In the genomic region with DNA sequence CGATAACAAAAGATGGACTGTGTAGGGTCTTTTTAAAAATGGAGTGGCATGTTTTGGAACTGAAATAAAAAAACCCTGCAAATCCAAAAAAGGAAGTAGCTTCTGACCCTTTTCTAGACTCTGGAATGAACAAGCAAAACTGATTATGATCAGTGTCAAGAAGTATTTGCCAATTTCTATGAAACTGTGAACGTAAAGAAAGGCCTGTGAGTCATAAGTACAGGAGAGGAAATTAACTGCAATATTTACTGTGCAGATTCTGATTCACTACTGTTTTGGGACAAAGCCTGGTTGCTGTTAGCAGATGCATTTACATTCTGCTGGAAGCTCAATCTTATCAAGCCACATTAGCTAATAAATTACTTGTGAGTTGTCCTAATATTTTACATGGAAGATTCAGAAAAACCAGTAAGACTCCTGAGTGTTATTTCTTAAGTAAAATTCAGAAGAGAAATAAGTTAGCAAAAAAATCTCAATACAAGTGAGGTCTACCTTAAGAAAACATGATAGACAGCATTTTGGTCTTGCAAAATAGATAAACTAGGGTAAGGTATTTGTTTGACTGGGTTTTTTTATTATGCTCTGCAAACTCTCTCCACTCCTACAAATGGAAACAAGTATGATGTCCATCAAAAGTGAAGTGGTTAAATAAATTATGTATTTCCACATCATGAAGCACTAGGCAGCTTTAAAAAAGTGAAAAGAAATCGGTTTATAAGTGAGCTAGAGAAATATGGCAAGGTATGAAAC, we compare ENCODE assay signal across 8 cellular contexts.
DNase-seq lines count a peak whose midpoint lies in the region; ATAC-seq and TF ChIP-seq lines count a peak whose summit lies in the region.

No MANE protein-coding gene starts in this region.

- peaks cover 12% of the 10 kb centered on the region for H3K36me3 Mint-ChIP-seq in activated naive CD4-positive, alpha-beta T cell treated with anti-CD3 and anti-CD28 coated beads, Interleukin-2, amount 10 ng/mL, durations not matched to agents 7 days and 5 days
- H3K36me3 Mint-ChIP-seq in activated T-helper 1 cell treated with anti-CD3 and anti-CD28 coated beads, Interleukin-12 subunit alpha, Interleukin-12 subunit beta, Interleukin-2, Interleukin-4 antibody, amounts not matched to agents 30 ng/mL and 10 ng/mL and 1 ng/mL, durations not matched to agents 14 hours and 24 hours and 36 hours (ENCODE audit: low read depth) = peaks cover 21% of the 10 kb centered on the region

- intact Hi-C loops in activated T-helper 1 cell treated with anti-CD3 and anti-CD28 coated beads, Interleukin-12 subunit alpha, Interleukin-12 subunit beta, Interleukin-2, Interleukin-4 antibody, amounts not matched to agents 30 ng/mL and 10 ng/mL and 1 ng/mL, durations not matched to agents 14 hours and 24 hours and 36 hours (cut with micrococcal nuclease) = loop anchor here (1.0 to 5.0 kb wide), 7 partner anchors 8 to 115 kb away; no protein-coding TSS in a partner anchor
- intact Hi-C loops in lower lobe of right lung (cut with DNase I) = no loop called here

- peaks cover 46% of the 10 kb centered on the region for H3K4me1 Mint-ChIP-seq in activated naive CD4-positive, alpha-beta T cell treated with anti-CD3 and anti-CD28 coated beads, Interleukin-2, amount 10 ng/mL, durations not matched to agents 7 days and 5 days
- H3K4me1 Mint-ChIP-seq in activated T-helper 1 cell treated with anti-CD3 and anti-CD28 coated beads, Interleukin-12 subunit alpha, Interleukin-12 subunit beta, Interleukin-2, Interleukin-4 antibody, amounts not matched to agents 30 ng/mL and 10 ng/mL and 1 ng/mL, durations not matched to agents 14 hours and 24 hours and 36 hours (ENCODE audit: low read depth) = peaks cover 57% of the 10 kb centered on the region

- no peak overlapping the region for H3K4me3 ChIP-seq in lower lobe of right lung

- TF ChIP-seq CTCF in lower lobe of right lung (IDR thresholded peaks at IDR 0.05) = no peak

- no peaks in the 10 kb centered on the region for H3K27me3 ChIP-seq in lower lobe of right lung (ENCODE audit: low read depth)

- no peak for DNase-seq in activated naive CD4-positive, alpha-beta T cell treated with anti-CD3 and anti-CD28 coated beads, Interleukin-2, amount 10 ng/mL, durations not matched to agents 7 days and 5 days
- DNase-seq in activated naive CD4-positive, alpha-beta T cell (lab: John Stamatoyannopoulos, UW) = no peak
- no peak for DNase-seq in activated T-helper 1 cell treated with anti-CD3 and anti-CD28 coated beads, Interleukin-12 subunit alpha, Interleukin-12 subunit beta, Interleukin-2, Interleukin-4 antibody, amounts not matched to agents 30 ng/mL and 10 ng/mL and 1 ng/mL, durations not matched to agents 14 hours and 24 hours and 36 hours (ENCODE audit: low spot score)
- DNase-seq in lower lobe of right lung (no peak), DMS114 treated with DMSO at 0.1 percent for 48 hours (lab: John Stamatoyannopoulos, UW; ENCODE audit: unreplicated experiment) (no peak), NCI-H2029 treated with DMSO at 0.1 percent for 48 hours (lab: John Stamatoyannopoulos, UW) (no peak), DMS 273 (lab: John Stamatoyannopoulos, UW; ENCODE audit: unreplicated experiment) (no peak)

- no peaks in the 10 kb centered on the region for H3K9me3 ChIP-seq in lower lobe of right lung

- H3K36me3 ChIP-seq in lower lobe of right lung = peaks cover 68% of the 10 kb centered on the region

- H3K4me3 Mint-ChIP-seq in activated naive CD4-positive, alpha-beta T cell treated with anti-CD3 and anti-CD28 coated beads, Interleukin-2, amount 10 ng/mL, durations not matched to agents 7 days and 5 days = no peak overlapping the region
- peak overlapping the region; percentile 43 for H3K4me3 Mint-ChIP-seq in activated T-helper 1 cell treated with anti-CD3 and anti-CD28 coated beads, Interleukin-12 subunit alpha, Interleukin-12 subunit beta, Interleukin-2, Interleukin-4 antibody, amounts not matched to agents 30 ng/mL and 10 ng/mL and 1 ng/mL, durations not matched to agents 14 hours and 24 hours and 36 hours

- ATAC-seq in HG03439 (IDR thresholded peaks at IDR 0.05; ENCODE audit: unreplicated experiment) (peak; percentile 74), lower lobe of right lung (peak; percentile 68 to 69)

- H3K9me3 Mint-ChIP-seq in activated naive CD4-positive, alpha-beta T cell treated with anti-CD3 and anti-CD28 coated beads, Interleukin-2, amount 10 ng/mL, durations not matched to agents 7 days and 5 days = no peaks in the 10 kb centered on the region
- peaks cover 4% of the 10 kb centered on the region for H3K9me3 Mint-ChIP-seq in activated T-helper 1 cell treated with anti-CD3 and anti-CD28 coated beads, Interleukin-12 subunit alpha, Interleukin-12 subunit beta, Interleukin-2, Interleukin-4 antibody, amounts not matched to agents 30 ng/mL and 10 ng/mL and 1 ng/mL, durations not matched to agents 14 hours and 24 hours and 36 hours

- no peak overlapping the region for H3K27ac ChIP-seq in lower lobe of right lung

- H3K27me3 Mint-ChIP-seq in activated naive CD4-positive, alpha-beta T cell treated with anti-CD3 and anti-CD28 coated beads, Interleukin-2, amount 10 ng/mL, durations not matched to agents 7 days and 5 days = no peaks in the 10 kb centered on the region
- no peaks in the 10 kb centered on the region for H3K27me3 Mint-ChIP-seq in activated T-helper 1 cell treated with anti-CD3 and anti-CD28 coated beads, Interleukin-12 subunit alpha, Interleukin-12 subunit beta, Interleukin-2, Interleukin-4 antibody, amounts not matched to agents 30 ng/mL and 10 ng/mL and 1 ng/mL, durations not matched to agents 14 hours and 24 hours and 36 hours (ENCODE audit: insufficient read depth)

- CTCF ChIA-PET in activated naive CD4-positive, alpha-beta T cell treated with anti-CD3 and anti-CD28 coated beads, Interleukin-2, amount 10 ng/mL, durations not matched to agents 7 days and 5 days (lab: Charles Lee) = interaction anchor here (0.6 to 1.6 kb wide), 4 partner anchors 12 to 164 kb away, joined by 3 to 8 read pairs (median 4); no protein-coding TSS in a partner anchor

- peak overlapping the region; percentile 86 for H3K27ac Mint-ChIP-seq in activated naive CD4-positive, alpha-beta T cell treated with anti-CD3 and anti-CD28 coated beads, Interleukin-2, amount 10 ng/mL, durations not matched to agents 7 days and 5 days
- H3K27ac Mint-ChIP-seq in activated T-helper 1 cell treated with anti-CD3 and anti-CD28 coated beads, Interleukin-12 subunit alpha, Interleukin-12 subunit beta, Interleukin-2, Interleukin-4 antibody, amounts not matched to agents 30 ng/mL and 10 ng/mL and 1 ng/mL, durations not matched to agents 14 hours and 24 hours and 36 hours = peak overlapping the region; percentile 92

- peaks cover 12% of the 10 kb centered on the region for H3K4me1 ChIP-seq in lower lobe of right lung
